ENCODE assay signal across 8 cellular contexts in the genomic region with DNA sequence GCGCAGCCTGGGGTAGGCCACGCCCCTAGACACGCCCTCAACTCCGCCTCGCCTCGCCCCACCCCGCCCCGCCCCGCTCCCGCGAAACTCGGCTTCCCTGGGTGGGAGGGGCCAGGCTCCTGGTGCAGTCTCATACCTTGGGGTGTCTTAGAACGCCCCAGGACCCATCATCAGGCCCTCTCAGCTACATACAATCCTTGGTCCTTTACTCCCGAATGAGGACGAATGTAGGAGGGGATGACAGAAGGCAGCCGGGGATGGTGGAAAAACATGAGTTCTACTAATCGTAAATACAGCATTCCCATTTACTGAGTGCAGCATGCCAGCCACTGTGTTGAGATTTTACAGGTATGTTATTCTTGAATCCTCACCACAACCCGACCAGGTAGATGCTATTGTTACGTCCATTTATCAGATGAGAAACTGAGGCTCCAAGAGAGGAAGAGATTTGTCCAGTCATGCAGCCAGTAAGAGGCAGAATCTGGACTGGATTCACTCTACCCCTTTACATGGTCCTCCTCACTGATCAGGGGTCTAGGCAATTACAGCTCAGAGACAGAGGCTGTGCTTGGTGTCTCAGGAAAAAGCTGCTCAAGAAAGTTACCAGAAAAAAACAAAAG. TPM values are rescaled to one million over a fixed set of nuclear protein-coding genes. Genes with fewer than 3 reads are reported as not detected.
DNase-seq lines count a peak whose midpoint lies in the region; ATAC-seq and TF ChIP-seq lines count a peak whose summit lies in the region.

No MANE protein-coding gene starts in this region.

- no peaks in the 10 kb centered on the region for H3F3A ChIP-seq in neural cell (ENCODE audit: insufficient read depth, low read length, poor library complexity, severe bottlenecking)

- H3K27me3 ChIP-seq in BE2C, result no peaks in the 10 kb centered on the region
- no peaks in the 10 kb centered on the region for H3K27me3 ChIP-seq in Karpas-422 (ENCODE audit: low read length)
- no peaks in the 10 kb centered on the region for H3K27me3 ChIP-seq in neural cell (ENCODE audit: insufficient read depth, low read depth, low read length)

- H3K9me3 ChIP-seq in BE2C (no peaks in the 10 kb centered on the region), Karpas-422 (ENCODE audit: low read length) (no peaks in the 10 kb centered on the region), neural cell (ENCODE audit: low read length) (no peaks in the 10 kb centered on the region)

- TF ChIP-seq CTCF in BE2C (IDR thresholded peaks at IDR 0.05; ENCODE audit: low read depth, low read length), result no peak
- TF ChIP-seq CTCF in choroid plexus epithelial cell (conservative IDR thresholded peaks at IDR 0.05; ENCODE audit: low read depth, low read length), result no peak
- TF ChIP-seq CTCF in neural cell (IDR thresholded peaks at IDR 0.05; ENCODE audit: poor library complexity, severe bottlenecking), result no peak

- TF ChIP-seq EP300 in neural cell (conservative IDR thresholded peaks at IDR 0.05; ENCODE audit: poor library complexity, severe bottlenecking), result no peak

- H3K27ac ChIP-seq in Karpas-422 (ENCODE audit: low read length) (no peak overlapping the region), neural cell (ENCODE audit: low read length) (no peak overlapping the region)

- peaks cover 11% of the 10 kb centered on the region for H3K4me1 ChIP-seq in BE2C
- peaks cover 16% of the 10 kb centered on the region for H3K4me1 ChIP-seq in Karpas-422 (ENCODE audit: low read length)

- H3K36me3 ChIP-seq in BE2C (no peaks in the 10 kb centered on the region), Karpas-422 (ENCODE audit: insufficient read depth, low read length) (no peaks in the 10 kb centered on the region), neural cell (ENCODE audit: insufficient read depth, low read length) (no peaks in the 10 kb centered on the region)

- peak overlapping the region; percentile 23; the same call in 1 of the 2 replicates for H3K9ac ChIP-seq in Karpas-422 (ENCODE audit: low read length)
- peak overlapping the region; percentile 56 for H3K9ac ChIP-seq in neural cell (ENCODE audit: low read length)

- no peaks in the 10 kb centered on the region for H3K79me2 ChIP-seq in Karpas-422 (ENCODE audit: low read length)
- H3K79me2 ChIP-seq in neural cell (replicated peaks; ENCODE audit: insufficient read depth, low read length), result no peaks in the 10 kb centered on the region

- no peaks in the 10 kb centered on the region for H4K20me1 ChIP-seq in Karpas-422 (ENCODE audit: insufficient read depth, low read depth, low read length)
- H4K20me1 ChIP-seq in neural cell (ENCODE audit: insufficient read depth), result no peaks in the 10 kb centered on the region

- DNase-seq in BE2C (no peak), Karpas-422 (no peak), choroid plexus epithelial cell (ENCODE audit: low read depth) (no peak), left lobe of liver (ENCODE audit: low spot score) (no peak), NCI-H128 (lab: John Stamatoyannopoulos, UW; ENCODE audit: unreplicated experiment) (no peak)

- H3K9me2 ChIP-seq in Karpas-422 (replicated peaks; ENCODE audit: insufficient read depth, low read length) (no peaks in the 10 kb centered on the region), neural cell (ENCODE audit: insufficient read depth, low read length) (no peaks in the 10 kb centered on the region)

- no peak for TF ChIP-seq RAD21 in neural cell (conservative IDR thresholded peaks at IDR 0.05)

- H2AFZ ChIP-seq in Karpas-422 (ENCODE audit: low read length) (no peak overlapping the region), neural cell (ENCODE audit: low read depth, low read length) (no peak overlapping the region)

- H3K4me3 ChIP-seq in BE2C (ENCODE audit: low read depth, low read length) (peak overlapping the region; percentile 37), Karpas-422 (ENCODE audit: low read length) (no peak overlapping the region), choroid plexus epithelial cell (ENCODE audit: low read depth, low read length) (peak overlapping the region; percentile 58), neural cell (ENCODE audit: low read length) (peak overlapping the region; percentile 73)

- ATAC-seq in GM18498 (IDR thresholded peaks at IDR 0.05; ENCODE audit: unreplicated experiment) (no peak), GM21390 (IDR thresholded peaks at IDR 0.05; ENCODE audit: unreplicated experiment) (no peak), left lobe of liver (no peak)

- H3K4me2 ChIP-seq in Karpas-422 (ENCODE audit: low read depth, low read length, poor library complexity, severe bottlenecking), result peak overlapping the region; percentile 36
- H3K4me2 ChIP-seq in neural cell (ENCODE audit: low read length), result peak overlapping the region; percentile 51

TF ChIP-seq in neural cell, 6 proteins besides CTCF, POLR2A, EP300 and RAD21:
- TF ChIP-seq, protein P1, sequence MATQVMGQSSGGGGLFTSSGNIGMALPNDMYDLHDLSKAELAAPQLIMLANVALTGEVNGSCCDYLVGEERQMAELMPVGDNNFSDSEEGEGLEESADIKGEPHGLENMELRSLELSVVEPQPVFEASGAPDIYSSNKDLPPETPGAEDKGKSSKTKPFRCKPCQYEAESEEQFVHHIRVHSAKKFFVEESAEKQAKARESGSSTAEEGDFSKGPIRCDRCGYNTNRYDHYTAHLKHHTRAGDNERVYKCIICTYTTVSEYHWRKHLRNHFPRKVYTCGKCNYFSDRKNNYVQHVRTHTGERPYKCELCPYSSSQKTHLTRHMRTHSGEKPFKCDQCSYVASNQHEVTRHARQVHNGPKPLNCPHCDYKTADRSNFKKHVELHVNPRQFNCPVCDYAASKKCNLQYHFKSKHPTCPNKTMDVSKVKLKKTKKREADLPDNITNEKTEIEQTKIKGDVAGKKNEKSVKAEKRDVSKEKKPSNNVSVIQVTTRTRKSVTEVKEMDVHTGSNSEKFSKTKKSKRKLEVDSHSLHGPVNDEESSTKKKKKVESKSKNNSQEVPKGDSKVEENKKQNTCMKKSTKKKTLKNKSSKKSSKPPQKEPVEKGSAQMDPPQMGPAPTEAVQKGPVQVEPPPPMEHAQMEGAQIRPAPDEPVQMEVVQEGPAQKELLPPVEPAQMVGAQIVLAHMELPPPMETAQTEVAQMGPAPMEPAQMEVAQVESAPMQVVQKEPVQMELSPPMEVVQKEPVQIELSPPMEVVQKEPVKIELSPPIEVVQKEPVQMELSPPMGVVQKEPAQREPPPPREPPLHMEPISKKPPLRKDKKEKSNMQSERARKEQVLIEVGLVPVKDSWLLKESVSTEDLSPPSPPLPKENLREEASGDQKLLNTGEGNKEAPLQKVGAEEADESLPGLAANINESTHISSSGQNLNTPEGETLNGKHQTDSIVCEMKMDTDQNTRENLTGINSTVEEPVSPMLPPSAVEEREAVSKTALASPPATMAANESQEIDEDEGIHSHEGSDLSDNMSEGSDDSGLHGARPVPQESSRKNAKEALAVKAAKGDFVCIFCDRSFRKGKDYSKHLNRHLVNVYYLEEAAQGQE (IDR thresholded peaks at IDR 0.05; ENCODE audit: borderline replicate concordance), result no peak
- TF ChIP-seq TAF1 (IDR thresholded peaks at IDR 0.05; ENCODE audit: low read depth) (no peak), POLR2AphosphoS5 (IDR thresholded peaks at IDR 0.05) (no peak), EZH2 (IDR thresholded peaks at IDR 0.05; ENCODE audit: borderline replicate concordance, insufficient read depth, low read length, poor library complexity, severe bottlenecking) (no peak), MXI1 (conservative IDR thresholded peaks at IDR 0.05; ENCODE audit: poor library complexity, severe bottlenecking) (no peak), SMC3 (conservative IDR thresholded peaks at IDR 0.05; ENCODE audit: poor library complexity) (no peak)

RNA-seq across cellular contexts. Expression of a gene that starts 6.8 kb away (rescaled TPM):
- 12.5 TPM for polyA plus RNA-seq in BE2C (2012; ENCODE audit: insufficient read depth, insufficient read length, low read depth)
- 0.61 TPM in 1 of 2 replicates, not detected in the other for total RNA-seq in Karpas-422 (2014; rRNA removed; shearing (Covaris generic); ENCODE audit: low replicate concordance)
- 14.5 and 19.4 TPM in 2 replicates for polyA plus RNA-seq in neural cell
- 19.2 and 23.9 TPM in 2 replicates for polyA minus RNA-seq in neural cell
- 3.4 TPM for total RNA-seq in left lobe of liver

RNA-seq across cellular contexts. Expression of a gene that starts 14.2 kb away (rescaled TPM):
- 167 TPM for polyA plus RNA-seq in BE2C (2012; ENCODE audit: insufficient read depth, insufficient read length, low read depth)
- 23.9 and 30.7 TPM in 2 replicates for total RNA-seq in Karpas-422 (2014; rRNA removed; shearing (Covaris generic); ENCODE audit: low replicate concordance)
- 195 and 253 TPM in 2 replicates for polyA plus RNA-seq in neural cell
- polyA minus RNA-seq in neural cell, result 67.1 and 102 TPM in 2 replicates
- total RNA-seq in left lobe of liver, result 55.5 TPM

RNA-seq across cellular contexts. Expression of a gene that starts 31.0 kb away (rescaled TPM):
- polyA plus RNA-seq in BE2C (2012; ENCODE audit: insufficient read depth, insufficient read length, low read depth), result 75.4 TPM
- total RNA-seq in Karpas-422 (2014; rRNA removed; shearing (Covaris generic); ENCODE audit: low replicate concordance), result 41.9 and 102 TPM in 2 replicates
- 38.4 and 60.5 TPM in 2 replicates for polyA plus RNA-seq in neural cell
- polyA minus RNA-seq in neural cell, result 19.2 and 29.2 TPM in 2 replicates
- total RNA-seq in left lobe of liver, result 82.9 TPM

RNA-seq across cellular contexts. Expression of a gene that starts 36.6 kb away (rescaled TPM):
- 33.8 TPM for polyA plus RNA-seq in BE2C (2012; ENCODE audit: insufficient read depth, insufficient read length, low read depth)
- 10.7 and 12.7 TPM in 2 replicates for total RNA-seq in Karpas-422 (2014; rRNA removed; shearing (Covaris generic); ENCODE audit: low replicate concordance)
- 54.1 and 59.7 TPM in 2 replicates for polyA plus RNA-seq in neural cell
- polyA minus RNA-seq in neural cell, result 19.9 and 22.4 TPM in 2 replicates
- 7.4 TPM for total RNA-seq in left lobe of liver

RNA-seq across cellular contexts. Expression of a gene that starts 55.8 kb away (rescaled TPM):
- polyA plus RNA-seq in BE2C (2012; ENCODE audit: insufficient read depth, insufficient read length, low read depth), result 0.28 TPM
- total RNA-seq in Karpas-422 (2014; rRNA removed; shearing (Covaris generic); ENCODE audit: low replicate concordance), result not detected in 2 replicates
- 0.11 and 0.26 TPM in 2 replicates for polyA plus RNA-seq in neural cell
- polyA minus RNA-seq in neural cell, result not detected in 2 replicates
- total RNA-seq in left lobe of liver, result not detected
